In the genomic region with DNA sequence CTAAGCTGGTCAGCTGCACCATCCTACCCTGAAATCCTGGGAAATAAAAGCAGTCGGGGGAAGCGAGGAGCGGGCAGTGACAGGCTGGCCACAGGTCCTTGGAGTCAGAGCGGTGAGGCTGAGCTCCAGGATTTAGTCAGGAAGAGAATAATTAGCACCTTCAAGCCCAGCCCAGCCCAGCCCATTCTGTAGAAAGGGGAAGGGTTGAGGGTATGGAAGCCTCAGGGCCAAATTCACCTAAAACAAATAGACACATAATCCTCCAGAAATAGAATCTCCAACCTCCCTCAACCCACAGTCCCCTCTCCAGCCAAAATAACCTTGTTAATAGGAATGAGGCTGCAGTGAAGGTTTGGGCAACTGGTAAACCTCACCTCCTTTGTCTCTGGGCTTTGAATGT, we compare ENCODE assay signal across 24 cellular contexts.
DNase-seq lines count a peak whose midpoint lies in the region; ATAC-seq, FAIRE-seq and TF ChIP-seq lines count a peak whose summit lies in the region.
"Had no signal": no experiment of that assay in that cellular context is flagged by ENCODE, and none has a peak within 500 bp of the region (broad histone marks: within the 10 kb centered on the region; RNA-seq: fewer than 3 reads in every experiment).

No MANE protein-coding gene starts in this region.

- in situ Hi-C loops in GM13976 (cut with MboI; ENCODE audit: low sequenced_read_pairs, unreplicated experiment), result no loop called here

- H3K79me2 ChIP-seq in H1 (ENCODE audit: control insufficient read depth in 1 of 2, insufficient read depth in 2 of 2, low read length in 2 of 2), result no peaks in the 10 kb centered on the region
- no peaks in the 10 kb centered on the region for H3K79me2 ChIP-seq in osteoblast (ENCODE audit: insufficient read depth, low read length)

- no peak for TF ChIP-seq CTCF in GM13976 (IDR thresholded peaks at IDR 0.05; ENCODE audit: borderline replicate concordance, control extremely low read depth, extremely low read depth, insufficient read depth, missing control alignments)
- TF ChIP-seq CTCF in H1 (IDR thresholded peaks at IDR 0.05; ENCODE audit: control extremely low read depth in 1 of 3, insufficient read depth in 1 of 3, low read depth in 1 of 3, low read length in 3 of 3), result no peak
- TF ChIP-seq CTCF in osteoblast (IDR thresholded peaks at IDR 0.05; ENCODE audit: extremely low read depth, low read depth, low read length), result no peak

- H2BK5ac ChIP-seq in H1 (ENCODE audit: low read depth, low read length), result no peak overlapping the region

- H4K20me1 ChIP-seq in H1 (replicated peaks in 1 of 2; ENCODE audit: control insufficient read depth in 1 of 2, insufficient read depth in 2 of 2, low read length in 2 of 2) (no peaks in the 10 kb centered on the region), osteoblast (ENCODE audit: insufficient read depth, low read length) (no peaks in the 10 kb centered on the region)

- H3K14ac ChIP-seq in H1 (ENCODE audit: insufficient read length), result no peak overlapping the region

- H3K18ac ChIP-seq in H1 (ENCODE audit: extremely low read depth, low read length), result no peak overlapping the region

- H3K4me1 ChIP-seq in H1 (replicated peaks in 1 of 4; ENCODE audit: control insufficient read depth in 3 of 4, insufficient read depth in 4 of 4, low read length in 3 of 4) (peaks cover 3 to 8% (median 5%) of the 10 kb centered on the region in 4 experiments; a peak in 4 of 7 replicates), osteoblast (ENCODE audit: insufficient read depth, low read length) (peaks cover 26% of the 10 kb centered on the region)
- H3K4me1 ChIP-seq: lower lobe of right lung, prostate gland had no signal

- no peak overlapping the region for H4K91ac ChIP-seq in H1 (replicated peaks; ENCODE audit: insufficient read length, low read length)

- H4K8ac ChIP-seq in H1 (ENCODE audit: extremely low read depth, insufficient read depth, low read length), result no peak overlapping the region

- H3K9ac ChIP-seq in H1 (replicated peaks in 1 of 4; ENCODE audit: extremely low read depth in 1 of 4, low read depth in 3 of 4, low read length in 3 of 4), result no peak overlapping the region

- no peak overlapping the region for H2BK15ac ChIP-seq in H1 (ENCODE audit: low read length)

- no peak overlapping the region for H4K5ac ChIP-seq in H1 (ENCODE audit: insufficient read length, low read depth, low read length)

- peak overlapping the region; percentile 35; the same call in 1 of the 2 replicates for H2AFZ ChIP-seq in H1 (ENCODE audit: low read length)
- H2AFZ ChIP-seq in osteoblast (ENCODE audit: low read length), result peak overlapping the region; percentile 45

- no peaks in the 10 kb centered on the region for H3K79me1 ChIP-seq in H1 (ENCODE audit: low read depth, low read length)

- FAIRE-seq in H1 (lab: Jason Lieb, UNC), result no peak
- FAIRE-seq: G401.6, GM12878 had no signal

- H3K27ac ChIP-seq in H1 (ENCODE audit: low read depth, low read length), result no peak overlapping the region
- H3K27ac ChIP-seq in osteoblast (ENCODE audit: low read depth, low read length), result no peak overlapping the region
- H3K27ac ChIP-seq: esophagus squamous epithelium, HL-60, lower lobe of right lung, prostate gland had no signal

- ATAC-seq in GM19467 (IDR thresholded peaks at IDR 0.05; ENCODE audit: unreplicated experiment) (no peak), GM18498 (IDR thresholded peaks at IDR 0.05; ENCODE audit: unreplicated experiment) (no peak), HG03439 (IDR thresholded peaks at IDR 0.05; ENCODE audit: unreplicated experiment) (no peak)
- ATAC-seq: activated naive CD4-positive, alpha-beta T cell treated with anti-CD3 and anti-CD28 coated beads, Interleukin-2, amount 50 U/mL, for 72 hours; GM12878; lower lobe of right lung; naive thymus-derived CD4-positive, alpha-beta T cell had no signal

- H2BK20ac ChIP-seq in H1 (ENCODE audit: low read length), result no peak overlapping the region

- TF ChIP-seq POLR2A in H1 (IDR thresholded peaks at IDR 0.05; ENCODE audit: control extremely low read depth in 1 of 2, low read depth in 2 of 2, low read length in 2 of 2), result no peak

- H2AK5ac ChIP-seq in H1 (ENCODE audit: low read depth, low read length), result no peak overlapping the region

- no peak overlapping the region for H2BK120ac ChIP-seq in H1 (replicated peaks; ENCODE audit: low read depth, low read length)

- CTCF ChIA-PET in H1 (lab: Charles Lee; ENCODE audit: partially characterized antibody), result interaction anchor here (0.6 to 1.6 kb wide), 11 partner anchors 9 to 1044 kb away, joined by 3 to 6 read pairs (median 3); no protein-coding TSS in a partner anchor

- DNase-seq in GM13976 (ENCODE audit: low spot score), result peak; percentile 4
- DNase-seq in MG63, result peak; percentile 68
- no peak for DNase-seq in H1 (ENCODE audit: low read depth in 1 of 2, low spot score in 2 of 2)
- DNase-seq in osteoblast (ENCODE audit: insufficient read length, low spot score, missing footprints), result no peak
- DNase-seq in posterior cingulate gyrus, result no peak
- DNase-seq: activated CD4-positive, CD25-positive, alpha-beta regulatory T cell; activated T-cell treated with anti-CD3 and anti-CD28 coated beads, Interleukin-2, amount 50 U/mL, for 48 hours; Calu3; esophagus squamous epithelium; immature natural killer cell; lower lobe of right lung; naive thymus-derived CD4-positive, alpha-beta T cell; NCI-H1048; NCI-H524 treated with DMSO at 0.1 percent for 48 hours; stimulated activated CD4-positive, alpha-beta T cell treated with anti-CD3 and anti-CD28 coated beads, Interleukin-12 subunit alpha, Interleukin-12 subunit beta, amount 100 ng/mL, for 4 hours; T-helper 2 cell had no signal

- H3K27me3 ChIP-seq in MG63, result no peaks in the 10 kb centered on the region
- no peaks in the 10 kb centered on the region for H3K27me3 ChIP-seq in H1 (replicated peaks in 1 of 4; ENCODE audit: control insufficient read depth in 3 of 4, extremely low read depth in 1 of 4, insufficient read depth in 3 of 4, low read length in 3 of 4)
- H3K27me3 ChIP-seq in osteoblast (ENCODE audit: insufficient read depth, low read length), result no peaks in the 10 kb centered on the region

- H3K23ac ChIP-seq in H1 (ENCODE audit: insufficient read length), result no peak overlapping the region

- H3K9me3 ChIP-seq in MG63, result no peaks in the 10 kb centered on the region
- no peaks in the 10 kb centered on the region for H3K9me3 ChIP-seq in H1 (ENCODE audit: insufficient read depth in 2 of 2, low read depth in 1 of 2, low read length in 1 of 2)
- no peaks in the 10 kb centered on the region for H3K9me3 ChIP-seq in osteoblast (ENCODE audit: low read depth, low read length)
- H3K9me3 ChIP-seq: esophagus squamous epithelium, lower lobe of right lung, prostate gland had no signal

- H3K4ac ChIP-seq in H1 (replicated peaks; ENCODE audit: insufficient read length, low read depth, low read length), result no peak overlapping the region

- H3K56ac ChIP-seq in H1 (replicated peaks; ENCODE audit: insufficient read length, low read depth, low read length), result no peak overlapping the region

- intact Hi-C loops in posterior cingulate gyrus (cut with DNase I), result no loop called here

- H3K4me3 ChIP-seq in MG63 (peak overlapping the region; percentile 29), H1 (ENCODE audit: extremely low read depth in 1 of 4, insufficient read depth in 2 of 4, low read depth in 3 of 4, low read length in 4 of 4) (no peak overlapping the region), osteoblast (ENCODE audit: insufficient read depth, low read length) (no peak overlapping the region)
- H3K4me3 ChIP-seq: GM12878, lower lobe of right lung, prostate gland had no signal

- POLR2A ChIA-PET in H1 (lab: Charles Lee; ENCODE audit: partially characterized antibody), result no interaction called here

- H3K4me2 ChIP-seq in H1 (ENCODE audit: insufficient read depth in 1 of 2, low read depth in 2 of 2, low read length in 2 of 2) (no peak overlapping the region), osteoblast (ENCODE audit: insufficient read depth, low read length) (peak overlapping the region; percentile 18)

- TF ChIP-seq EP300 in H1 (IDR thresholded peaks at IDR 0.05; ENCODE audit: borderline replicate concordance in 1 of 2, low read depth in 2 of 2, low read length in 2 of 2), result no peak

- H3K36me3 ChIP-seq in MG63 (no peaks in the 10 kb centered on the region), H1 (ENCODE audit: control insufficient read depth in 2 of 4, insufficient read depth in 4 of 4, low read length in 3 of 4) (no peaks in the 10 kb centered on the region), osteoblast (ENCODE audit: insufficient read depth, low read length) (no peaks in the 10 kb centered on the region)
- H3K36me3 ChIP-seq: esophagus squamous epithelium, lower lobe of right lung, prostate gland had no signal

- H3K23me2 ChIP-seq in H1 (ENCODE audit: low read depth, low read length), result no peaks in the 10 kb centered on the region

- no peak overlapping the region for H2BK12ac ChIP-seq in H1 (ENCODE audit: low read depth, low read length)

- WGBS in H1 (ENCODE audit: extremely low coverage in 1 of 2, insufficient coverage in 1 of 2, insufficient read length in 1 of 2, insufficient replicate concordance in 2 of 2, low coverage in 1 of 2, low lambda C conversion rate in 2 of 2, missing lambda C conversion rate in 1 of 2), 2 experiments, result 93% methylated on average over 4 of the region's 4 CpGs; no CpG with 5 or more reads in 1 of the 2 experiments

- no peak for TF ChIP-seq RAD21 in H1 (IDR thresholded peaks at IDR 0.05 in 1 of 2, conservative IDR thresholded peaks at IDR 0.05 in 1 of 2; ENCODE audit: low read depth in 2 of 2, low read length in 2 of 2)

TF ChIP-seq in H1, 55 proteins besides CTCF, POLR2A, EP300 and RAD21:
- TF ChIP-seq JUN (IDR thresholded peaks at IDR 0.05; ENCODE audit: low read depth, low read length) (no peak), EGR1 (IDR thresholded peaks at IDR 0.05; ENCODE audit: borderline replicate concordance, low read depth, low read length) (no peak), FOSL1 (IDR thresholded peaks at IDR 0.05; ENCODE audit: insufficient read depth, low read depth, low read length) (no peak), CREB1 (IDR thresholded peaks at IDR 0.05) (no peak), SP4 (IDR thresholded peaks at IDR 0.05; ENCODE audit: low read length) (no peak), CBX5 (IDR thresholded peaks at IDR 0.05; ENCODE audit: low read depth, low read length) (no peak), RXRA (IDR thresholded peaks at IDR 0.05; ENCODE audit: insufficient read depth, low read depth, low read length) (no peak), CEBPB (IDR thresholded peaks at IDR 0.05; ENCODE audit: low read depth, low read length) (no peak), HDAC2 (IDR thresholded peaks at IDR 0.05; ENCODE audit: borderline replicate concordance in 1 of 2, low read depth in 2 of 2, low read length in 2 of 2) (no peak)

Comparison
In these comparisons a context has a peak if more than half of its experiments do, and no peak if none do; other contexts are left out.
1. DNase-seq: peak in GM13976 (single experiment) and MG63 (single experiment); none in H1 (0 of 2), osteoblast (single experiment) and posterior cingulate gyrus (0 of 10).